ENCODE assay signal across 19 cellular contexts in the genomic region with DNA sequence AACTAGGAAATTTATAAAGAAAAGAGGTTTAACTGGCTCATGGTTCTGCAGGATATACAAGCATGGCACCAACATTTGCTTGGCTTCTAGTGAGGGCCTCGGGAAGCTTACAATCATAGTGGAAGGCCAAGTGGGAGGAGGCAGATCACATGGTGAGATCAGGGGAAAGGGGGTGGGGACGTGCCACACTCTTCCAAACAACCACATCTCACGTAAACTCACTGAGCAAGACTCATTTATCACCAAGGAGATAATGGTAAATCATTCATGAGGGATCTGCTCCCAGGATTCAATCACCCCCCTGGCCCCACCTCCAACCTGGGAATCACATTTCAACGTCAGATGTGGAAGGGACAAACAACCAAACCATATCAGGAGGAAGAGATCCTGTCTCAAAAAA. TPM values are rescaled to one million over a fixed set of nuclear protein-coding genes. Genes with fewer than 3 reads are reported as not detected.
A peak's percentile ranks its signal among the peaks of the same experiment; 100 is the strongest.
DNase-seq lines count a peak whose midpoint lies in the region; ATAC-seq, FAIRE-seq and TF ChIP-seq lines count a peak whose summit lies in the region.
"Had no signal": no experiment of that assay in that cellular context is flagged by ENCODE, and none has a peak within 500 bp of the region (broad histone marks: within the 10 kb centered on the region; RNA-seq: fewer than 3 reads in every experiment).

No MANE protein-coding gene starts in this region.

- 13% methylated on average over 3 of the region's 4 CpGs for WGBS in K562 (ENCODE audit: insufficient coverage, low coverage, missing lambda C conversion rate)
- WGBS in mesenchymal stem cell, result 54% methylated on average over 3 of the region's 4 CpGs
- WGBS in upper lobe of left lung, 2 donors, result 40 to 77% methylated on average over 4 of the region's 4 CpGs

- H3K36me3 ChIP-seq in K562 (ENCODE audit: control insufficient read depth, insufficient read depth, low read length) (peaks cover 15% of the 10 kb centered on the region; the same call in 2 of the 3 replicates), mesenchymal stem cell (ENCODE audit: control insufficient read depth in 1 of 2, insufficient read depth in 2 of 2, low read depth in 1 of 2, low read length in 2 of 2) (peaks cover 5 to 35% of the 10 kb centered on the region in 2 experiments), upper lobe of left lung (peaks cover 0 to 10% (median 0%) of the 10 kb centered on the region in 4 donors)
- H3K36me3 ChIP-seq: neural progenitor cell had no signal

- intact Hi-C loops in K562 (cut with micrococcal nuclease), result no loop called here

- H3K9me3 ChIP-seq in K562 (replicated peaks; ENCODE audit: control insufficient read depth, insufficient read depth, low read depth, low read length) (no peaks in the 10 kb centered on the region), mesenchymal stem cell (ENCODE audit: control insufficient read depth, low read length) (no peaks in the 10 kb centered on the region), upper lobe of left lung (no peaks in the 10 kb centered on the region)
- H3K9me3 ChIP-seq: lower lobe of right lung had no signal

- no peaks in the 10 kb centered on the region for H3K9me1 ChIP-seq in K562 (ENCODE audit: control insufficient read depth, insufficient read depth, low read length)

- in situ Hi-C loops in K562 (cut with MboI), result no loop called here

- no peak for TF ChIP-seq CTCF in K562 (IDR thresholded peaks at IDR 0.05 in 2 of 3, conservative IDR thresholded peaks at IDR 0.05 in 1 of 3; ENCODE audit: insufficient read depth in 2 of 3, low read depth in 1 of 3, low read length in 3 of 3)
- no peak for TF ChIP-seq CTCF in upper lobe of left lung (IDR thresholded peaks at IDR 0.05)

- ATAC-seq in K562, result peak; percentile 76
- ATAC-seq in upper lobe of left lung (ENCODE audit: low FRiP score in 2 of 2), result no peak
- ATAC-seq: activated naive CD4-positive, alpha-beta T cell treated with anti-CD3 and anti-CD28 coated beads, Interleukin-2, amount 50 U/mL, for 72 hours; lower lobe of right lung had no signal

- H2BK5ac ChIP-seq in mesenchymal stem cell (ENCODE audit: low read depth, low read length, poor library complexity, severe bottlenecking), result no peak overlapping the region

- POLR2A ChIA-PET in K562 (lab: Yijun Ruan, JAX), result no interaction called here

- TF ChIP-seq RAD21 in K562 (CRISPR knock-in tag; conservative IDR thresholded peaks at IDR 0.05 in 1 of 2, IDR thresholded peaks at IDR 0.05 in 1 of 2), result no peak

- no peak overlapping the region for H2AK5ac ChIP-seq in mesenchymal stem cell (ENCODE audit: low read length, severe bottlenecking)

- DNase-seq in NCI-H82 (lab: John Stamatoyannopoulos, UW) (peak; percentile 24), NCI-H82 treated with DMSO at 0.1 percent for 48 hours (lab: John Stamatoyannopoulos, UW; ENCODE audit: unreplicated experiment) (no peak), K562 (ENCODE audit: extremely low read depth in 1 of 4, low spot score in 3 of 4) (peak in 1 of 4 experiments; percentile 25), mesenchymal stem cell (peak; percentile 35), epidermal melanocyte (ENCODE audit: insufficient read length, low spot score) (no peak), NCI-H774 (lab: John Stamatoyannopoulos, UW) (no peak), RCC 7860 (ENCODE audit: low spot score) (no peak), upper lobe of left lung (no peak)
- DNase-seq: activated CD4-positive, alpha-beta T cell treated with anti-CD3 and anti-CD28 coated beads for 48 hours; CD4-positive, CD25-positive, alpha-beta regulatory T cell; lower lobe of right lung; NCI-H2107; stimulated activated CD4-positive, alpha-beta T cell treated with anti-CD3 and anti-CD28 coated beads, Interleukin-4, amount 100 ng/mL, for 24 hours had no signal

- TF ChIP-seq POLR2A in K562 (conservative IDR thresholded peaks at IDR 0.05), result no peak
- TF ChIP-seq POLR2A in upper lobe of left lung (IDR thresholded peaks at IDR 0.05), result no peak

- no peaks in the 10 kb centered on the region for H3K27me3 ChIP-seq in K562 (ENCODE audit: control insufficient read depth in 2 of 2, insufficient read depth in 2 of 2, low read length in 2 of 2)
- no peaks in the 10 kb centered on the region for H3K27me3 ChIP-seq in mesenchymal stem cell (ENCODE audit: control insufficient read depth in 1 of 2, insufficient read depth in 1 of 2, low read length in 2 of 2)
- no peaks in the 10 kb centered on the region for H3K27me3 ChIP-seq in upper lobe of left lung
- H3K27me3 ChIP-seq: neural progenitor cell had no signal

- H3K79me1 ChIP-seq in mesenchymal stem cell (replicated peaks; ENCODE audit: low read length, poor library complexity, severe bottlenecking), result peaks cover 16% of the 10 kb centered on the region

- H2BK15ac ChIP-seq in mesenchymal stem cell (ENCODE audit: low read depth, poor library complexity, severe bottlenecking), result no peak overlapping the region

- no peak overlapping the region for H2BK12ac ChIP-seq in mesenchymal stem cell (ENCODE audit: low read length in 2 of 2)

- H3K4ac ChIP-seq in mesenchymal stem cell (ENCODE audit: low read depth in 1 of 2, low read length in 2 of 2), result no peak overlapping the region

- H3K18ac ChIP-seq in mesenchymal stem cell (ENCODE audit: low read depth in 1 of 2, low read length in 2 of 2), result no peak overlapping the region

- TSS peak; percentile 24 for BruUV-seq in K562 (replicated peaks; lab: Mats Ljungman, UMichigan)

- H2AFZ ChIP-seq in K562 (ENCODE audit: low read depth, low read length) (no peak overlapping the region), mesenchymal stem cell (ENCODE audit: low read depth, low read length) (no peak overlapping the region)
- H2AFZ ChIP-seq: neural progenitor cell had no signal

- no peak overlapping the region for H4K8ac ChIP-seq in mesenchymal stem cell (ENCODE audit: low read length)

- CTCF ChIA-PET in K562 (lab: Yijun Ruan, JAX; ENCODE audit: low intra/inter-chr PET ratio), result no interaction called here

- no peaks in the 10 kb centered on the region; the same call in 1 of the 2 replicates for H4K20me1 ChIP-seq in K562 (replicated peaks; ENCODE audit: control insufficient read depth, insufficient read depth, low read length)

- TF ChIP-seq EP300 in K562 (IDR thresholded peaks at IDR 0.05; ENCODE audit: low read length), result no peak
- TF ChIP-seq EP300 in upper lobe of left lung (IDR thresholded peaks at IDR 0.05), result no peak

- no peak overlapping the region for H3K4me2 ChIP-seq in K562 (ENCODE audit: insufficient read depth, low read length)
- no peak overlapping the region for H3K4me2 ChIP-seq in mesenchymal stem cell (ENCODE audit: low read length, poor library complexity, severe bottlenecking)
- H3K4me2 ChIP-seq: neural progenitor cell had no signal

- H2BK120ac ChIP-seq in mesenchymal stem cell (ENCODE audit: low read depth, low read length), result no peak overlapping the region

- no peak overlapping the region for H3K23ac ChIP-seq in mesenchymal stem cell (ENCODE audit: low read length in 2 of 2)

- H3K4me3 ChIP-seq in K562 (no peak overlapping the region), mesenchymal stem cell (ENCODE audit: insufficient read depth in 1 of 2, low read depth in 1 of 2, low read length in 2 of 2) (no peak overlapping the region), upper lobe of left lung (no peak overlapping the region)
- H3K4me3 ChIP-seq: lower lobe of right lung, neural progenitor cell, SK-N-MC had no signal

- H3K4me1 ChIP-seq in K562 (replicated peaks in 1 of 2; ENCODE audit: control insufficient read depth in 2 of 2, insufficient read depth in 2 of 2, low read length in 2 of 2), result peaks cover 0 to 4% of the 10 kb centered on the region in 2 experiments; a peak in 1 of 5 replicates
- H3K4me1 ChIP-seq in mesenchymal stem cell (ENCODE audit: control insufficient read depth, insufficient read depth, low read depth, low read length), result peaks cover 10% of the 10 kb centered on the region
- H3K4me1 ChIP-seq in upper lobe of left lung, result peaks cover 27 to 46% (median 32%) of the 10 kb centered on the region in 4 donors
- H3K4me1 ChIP-seq: neural progenitor cell had no signal

- FAIRE-seq in K562 (lab: Jason Lieb, UNC) (no peak), RCC 7860 (lab: Jason Lieb, UNC) (no peak)
- FAIRE-seq: bronchial epithelial cell, GM12892, H1 had no signal

- H3K14ac ChIP-seq in mesenchymal stem cell (ENCODE audit: low read length in 2 of 2), result no peak overlapping the region

- H4K91ac ChIP-seq in mesenchymal stem cell (ENCODE audit: low read length), result no peak overlapping the region

- H3K9ac ChIP-seq in K562 (ENCODE audit: insufficient read depth in 1 of 2, low read depth in 2 of 2, low read length in 2 of 2) (no peak overlapping the region), mesenchymal stem cell (ENCODE audit: low read length) (no peak overlapping the region)
- H3K9ac ChIP-seq: neural progenitor cell had no signal

- H3K79me2 ChIP-seq in K562 (ENCODE audit: control insufficient read depth, insufficient read depth, low read length), result peaks cover 59% of the 10 kb centered on the region

- H3K27ac ChIP-seq in K562 (ENCODE audit: extremely low read depth, low read depth, low read length) (peak overlapping the region; percentile 30; the same call in 1 of the 3 replicates), mesenchymal stem cell (ENCODE audit: low read length, poor library complexity, severe bottlenecking) (no peak overlapping the region), upper lobe of left lung (peak overlapping the region in 2 of 4 donors; percentile 29 to 45)
- H3K27ac ChIP-seq: lower lobe of right lung, neural progenitor cell, SK-N-MC had no signal

RNA-seq across cellular contexts. Expression of a gene that starts 35.8 kb away (rescaled TPM):
- 92.6 and 162 TPM in 2 replicates for total RNA-seq in K562 (2011; cell fraction: chromatin; rRNA removed; ENCODE audit: low replicate concordance)
- total RNA-seq in K562 (2011; cell fraction: nucleolus; rRNA removed), result 62.4 and 76.5 TPM in 2 replicates
- total RNA-seq in K562 (2011; cell fraction: nucleoplasm; rRNA removed), result 94.4 and 145 TPM in 2 replicates
- total RNA-seq in K562 (2014; rRNA removed) (16.8 and 17.8 TPM in 2 replicates), K562 (2014; rRNA removed; fragmentation: Illumina TruSeq; extraction: Trizol) (18.1 TPM in 2 replicates), K562 (2015; rRNA removed; fragmentation: Illumina TruSeq; extraction: Trizol) (13.5 and 17.9 TPM in 2 replicates), K562 (2021) (38.3 and 39.4 TPM in 2 replicates), upper lobe of left lung (100 to 1,000 TPM in 5 of 6 donors, 10 to 100 TPM in 1; 85.6 to 169 (median 118) TPM)
- polyA plus RNA-seq in K562 (2011; rRNA removed) (54.0 and 65.1 TPM in 2 replicates), K562 (2014; fragmentation: Illumina TruSeq; extraction: Trizol) (44.2 and 48.6 TPM in 2 replicates), K562 (2014; fragmentation: Nextera tagmentation; extraction: Ambion mirVana) (10 to 100 TPM; 23.5 to 47.8 TPM), K562 (2014; rRNA removed) (31.5 and 32.3 TPM in 2 replicates)
- polyA plus RNA-seq in K562 (2011; cell fraction: cytosol; rRNA removed), result 66.1 and 80.6 TPM in 2 replicates
- 95.4 and 136 TPM in 2 replicates for polyA plus RNA-seq in K562 (2011; cell fraction: nucleus; rRNA removed)
- 33.4 and 35.1 TPM in 2 replicates for polyA plus RNA-seq in K562 (2012)
- polyA minus RNA-seq in K562 (2011; rRNA and poly(A)+ RNA removed), result 101 and 113 TPM in 2 replicates
- 32.8 and 40.6 TPM in 2 replicates for polyA minus RNA-seq in K562 (2011; cell fraction: cytosol; rRNA and poly(A)+ RNA removed)
- 46.2 and 65.6 TPM in 2 replicates for polyA minus RNA-seq in K562 (2011; cell fraction: nucleus; rRNA and poly(A)+ RNA removed)
- polyA plus RNA-seq in mesenchymal stem cell (2013, experiment 1 of 2), result 98.9 TPM
- polyA plus RNA-seq in mesenchymal stem cell (2013, experiment 2 of 2), result 96.7 TPM

Comparison
In these comparisons a context has a peak if more than half of its experiments do, and no peak if none do; other contexts are left out.
1. DNase-seq: peak in NCI-H82 (single experiment) and mesenchymal stem cell (single experiment); none in NCI-H82 treated with DMSO at 0.1 percent for 48 hours (single experiment), epidermal melanocyte (single experiment), NCI-H774 (single experiment), RCC 7860 (single experiment) and upper lobe of left lung (0 of 2).